In the genomic region with DNA sequence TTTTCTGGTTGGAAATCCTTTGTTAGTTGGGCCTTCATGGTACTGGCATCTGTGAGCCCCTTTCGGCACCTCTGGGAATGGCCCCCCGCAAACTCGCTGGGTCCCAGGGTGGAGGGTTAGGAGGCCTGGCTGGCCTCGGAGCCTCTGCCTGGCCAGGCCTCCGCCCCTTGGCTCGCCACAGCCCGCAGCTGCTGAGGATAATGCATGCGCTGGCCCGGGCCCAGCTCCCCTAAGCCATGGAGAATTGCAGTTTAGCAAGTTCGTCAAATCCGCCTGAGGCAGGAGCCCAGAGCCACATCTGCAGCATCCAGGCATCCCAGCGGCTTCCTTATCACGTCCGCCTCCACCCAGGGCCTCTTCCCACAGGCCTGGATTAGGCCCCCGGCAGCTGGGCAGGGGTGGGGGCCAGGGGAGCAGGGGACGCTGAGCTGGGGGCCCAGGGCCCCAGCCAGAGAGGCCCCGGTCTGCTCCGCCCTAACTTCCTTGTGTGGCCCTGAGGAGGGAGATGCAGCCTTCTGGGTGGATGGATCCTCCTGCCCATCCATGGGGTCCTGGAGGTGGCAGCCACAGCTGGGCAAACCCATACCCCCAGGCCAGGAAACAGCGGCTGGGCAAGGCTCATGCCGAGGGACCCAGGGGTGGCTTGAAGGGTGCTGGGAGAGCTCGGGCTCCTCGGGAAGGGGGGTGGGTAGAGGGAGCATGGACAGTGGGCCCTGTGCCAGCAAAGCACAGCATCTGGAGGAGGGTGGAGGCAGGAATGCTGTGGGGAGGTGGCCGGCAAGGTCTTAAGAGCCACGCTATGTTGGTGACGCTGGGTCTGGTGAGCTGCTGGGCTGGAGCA, we compare ENCODE assay signal across 8 cellular contexts. TPM values are rescaled to one million over a fixed set of nuclear protein-coding genes. Genes with fewer than 3 reads are reported as not detected.
DNase-seq lines count a peak whose midpoint lies in the region; ATAC-seq lines count a peak whose summit lies in the region.

No MANE protein-coding gene starts in this region.

- H3K4me1 ChIP-seq in BLaER1 treated with 17β-estradiol and CSF1 and Interleukin-3, amounts not matched to agents 10 nM and 100 nM = peaks cover 22 to 64% (median 39%) of the 10 kb centered on the region in 10 experiments
- H3K4me1 ChIP-seq in esophagus (ENCODE audit: control insufficient read depth in 2 of 2, insufficient read depth in 2 of 2, low read length in 1 of 2) (peaks cover 0 to 11% of the 10 kb centered on the region in 2 donors), mucosa of rectum (ENCODE audit: control insufficient read depth in 2 of 2, insufficient read depth in 2 of 2, low read length in 2 of 2) (peaks cover 20 to 46% of the 10 kb centered on the region in 2 donors)

- H4K20me1 ChIP-seq in BLaER1 treated with 17β-estradiol and CSF1 and Interleukin-3, amounts not matched to agents 10 nM and 100 nM = no peaks in the 10 kb centered on the region

- peak overlapping the region in 7 of 11 experiments; percentile 54 to 78 (median 65); a peak in 12 of 22 replicates for H3K27ac ChIP-seq in BLaER1 treated with 17β-estradiol and CSF1 and Interleukin-3, amounts not matched to agents 10 nM and 100 nM
- peak overlapping the region; percentile 30 to 58 for H3K27ac ChIP-seq in esophagus (ENCODE audit: low read depth in 2 of 2, low read length in 1 of 2)
- peak overlapping the region; percentile 74 to 76 for H3K27ac ChIP-seq in mucosa of rectum (ENCODE audit: low read depth in 2 of 2, low read length in 2 of 2)

- DNase-seq in NCI-H2107 (lab: John Stamatoyannopoulos, UW) = peak; percentile 57
- DNase-seq in activated CD4-positive, alpha-beta T cell treated with anti-CD3 and anti-CD28 coated beads for 1 hour = no peak
- DNase-seq in germinal center (ENCODE audit: low spot score) = no peak

- no peaks in the 10 kb centered on the region for H3K36me3 ChIP-seq in BLaER1 treated with 17β-estradiol and CSF1 and Interleukin-3, amounts not matched to agents 10 nM and 100 nM
- H3K36me3 ChIP-seq in esophagus (ENCODE audit: control insufficient read depth in 2 of 2, insufficient read depth in 2 of 2, low read length in 1 of 2) (no peaks in the 10 kb centered on the region), mucosa of rectum (ENCODE audit: control insufficient read depth in 2 of 2, insufficient read depth in 2 of 2, low read length in 2 of 2) (no peaks in the 10 kb centered on the region)

- no peak overlapping the region for H3K4me3 ChIP-seq in BLaER1 treated with 17β-estradiol and CSF1 and Interleukin-3, amounts not matched to agents 10 nM and 100 nM
- H3K4me3 ChIP-seq in esophagus (ENCODE audit: low read depth in 1 of 2, low read length in 2 of 2) (no peak overlapping the region), mucosa of rectum (ENCODE audit: low read length in 2 of 2) (no peak overlapping the region)

- 32 to 43% methylated on average over 25 of the region's 25 CpGs for WGBS in esophagus, 2 donors

- peaks cover 0 to 26% (median 15%) of the 10 kb centered on the region in 11 experiments; a peak in 12 of 22 replicates for H3K27me3 ChIP-seq in BLaER1 treated with 17β-estradiol and CSF1 and Interleukin-3, amounts not matched to agents 10 nM and 100 nM
- H3K27me3 ChIP-seq in esophagus (ENCODE audit: control insufficient read depth in 1 of 2, insufficient read depth in 2 of 2, low read length in 2 of 2) (no peaks in the 10 kb centered on the region), mucosa of rectum (ENCODE audit: control insufficient read depth in 2 of 2, insufficient read depth in 2 of 2, low read length in 2 of 2) (no peaks in the 10 kb centered on the region)

- H3K4me2 ChIP-seq in BLaER1 treated with 17β-estradiol and CSF1 and Interleukin-3, amounts not matched to agents 10 nM and 100 nM = peak overlapping the region; percentile 67 to 91 (median 78)

- H3K9me3 ChIP-seq in BLaER1 treated with 17β-estradiol and CSF1 and Interleukin-3, amounts not matched to agents 10 nM and 100 nM (replicated peaks in 1 of 11) = peaks cover 0 to 6% (median 0%) of the 10 kb centered on the region in 11 experiments; a peak in 3 of 22 replicates
- H3K9me3 ChIP-seq in esophagus (ENCODE audit: control insufficient read depth in 2 of 2, insufficient read depth in 1 of 2, low read depth in 1 of 2, low read length in 1 of 2) = no peaks in the 10 kb centered on the region
- H3K9me3 ChIP-seq in mucosa of rectum (ENCODE audit: control insufficient read depth in 2 of 2, low read length in 2 of 2) = no peaks in the 10 kb centered on the region

- no peak for ATAC-seq in HG02588 (IDR thresholded peaks at IDR 0.05; ENCODE audit: unreplicated experiment)
- ATAC-seq in GM18498 (IDR thresholded peaks at IDR 0.05; ENCODE audit: unreplicated experiment) = no peak

- peak overlapping the region in 7 of 11 experiments; percentile 10 to 57 (median 44); a peak in 6 of 22 replicates for H3K9ac ChIP-seq in BLaER1 treated with 17β-estradiol and CSF1 and Interleukin-3, amounts not matched to agents 10 nM and 100 nM
- peak overlapping the region in 1 of 2 donors; percentile 49 for H3K9ac ChIP-seq in mucosa of rectum (ENCODE audit: low read depth in 1 of 2, low read length in 2 of 2)

RNA-seq across cellular contexts. Expression of a gene that starts 48.5 kb away (rescaled TPM):
- under 1 TPM in 1 of 2 donors, not detected in 1; 0.16 TPM for polyA plus RNA-seq in esophagus
